In the genomic region with DNA sequence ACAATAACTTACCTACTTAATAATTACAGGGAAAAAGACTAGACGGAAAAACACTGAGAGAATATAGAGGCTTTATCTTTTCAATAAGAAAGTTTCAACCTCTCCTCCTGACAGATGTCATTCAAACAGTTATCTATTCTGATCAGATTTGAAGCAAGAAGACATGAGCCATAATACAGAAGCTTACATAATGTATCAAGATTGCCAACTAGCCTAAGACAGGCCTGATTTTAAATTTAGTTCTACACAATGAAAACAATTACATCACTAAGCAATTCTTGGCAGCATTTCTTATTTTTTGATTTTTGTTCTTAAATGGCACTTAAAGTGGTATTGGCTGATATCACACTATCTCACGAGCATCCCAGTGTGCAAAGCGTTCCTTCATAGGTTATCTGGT, we compare ENCODE assay signal across 14 cellular contexts.
"Had no signal": no experiment of that assay in that cellular context is flagged by ENCODE, and none has a peak within 500 bp of the region (broad histone marks: within the 10 kb centered on the region; RNA-seq: fewer than 3 reads in every experiment).

No MANE protein-coding gene starts in this region.

- H3K27ac ChIP-seq: esophagus muscularis mucosa, ovary, sigmoid colon, SK-N-MC had no signal

- H3K27me3 ChIP-seq: esophagus muscularis mucosa, ovary, sigmoid colon had no signal

- H3K4me3 ChIP-seq: esophagus muscularis mucosa, ovary, sigmoid colon, SK-N-MC had no signal

- DNase-seq: activated CD4-positive, alpha-beta T cell treated with anti-CD3 and anti-CD28 coated beads for 4 hours; activated CD8-positive, alpha-beta memory T cell treated with anti-CD3 and anti-CD28 coated beads, Interleukin-2, amount 50 U/mL, for 4 hours; activated CD8-positive, alpha-beta T cell treated with anti-CD3 and anti-CD28 coated beads for 36 hours; activated naive CD4-positive, alpha-beta T cell; central memory CD4-positive, alpha-beta T cell; hypothalamus; left colon; ovary; sigmoid colon; stimulated activated CD4-positive, alpha-beta T cell treated with anti-CD3 and anti-CD28 coated beads, Interleukin-12 subunit alpha, Interleukin-12 subunit beta, amount 100 ng/mL, for 4 hours; stimulated activated CD4-positive, alpha-beta T cell treated with anti-CD3 and anti-CD28 coated beads, Interleukin-2, amount 100 ng/mL, for 48 hours; stimulated activated naive CD4-positive, alpha-beta T cell treated with Interleukin-2 at 50 U/mL for 16 hours had no signal

- H3K36me3 ChIP-seq: ovary had no signal

- H3K9me3 ChIP-seq: esophagus muscularis mucosa, ovary, sigmoid colon had no signal
